8 cellular contexts compared by ENCODE assay signal in the genomic region with DNA sequence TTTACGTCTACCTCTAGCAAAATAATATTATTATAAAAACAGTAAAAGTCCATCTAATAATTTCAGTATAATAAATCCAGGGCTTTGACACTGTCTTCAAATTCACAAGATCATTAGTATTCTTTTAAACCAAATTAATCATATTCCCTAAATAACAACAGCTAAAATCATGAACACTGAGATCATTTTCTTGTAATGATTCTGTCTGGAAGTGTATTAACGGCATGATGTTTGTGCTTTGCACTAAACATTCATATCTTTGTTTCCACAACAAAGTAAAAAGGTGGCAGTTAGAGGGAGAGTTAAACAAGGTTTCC. TPM values are rescaled to one million over a fixed set of nuclear protein-coding genes. Genes with fewer than 3 reads are reported as not detected.
DNase-seq lines count a peak whose midpoint lies in the region; ATAC-seq and TF ChIP-seq lines count a peak whose summit lies in the region.

No MANE protein-coding gene starts in this region.

- H3K4me3 ChIP-seq in astrocyte of the spinal cord (ENCODE audit: low read depth, low read length) (peak overlapping the region; percentile 57), right lobe of liver (peak overlapping the region; percentile 60 to 65 (median 63)), thoracic aorta (peak overlapping the region; percentile 74)

- WGBS in right lobe of liver (ENCODE audit: insufficient coverage, low coverage, low lambda C conversion rate, missing lambda C conversion rate): 33% methylated on average over 2 of the region's 2 CpGs

- peaks cover 33% of the 10 kb centered on the region for H3K4me1 Mint-ChIP-seq in activated CD8-positive, alpha-beta memory T cell treated with anti-CD3 and anti-CD28 coated beads, Interleukin-2, amount 10 ng/mL, durations not matched to agents 7 days and 5 days

- no peaks in the 10 kb centered on the region for H3K9me3 Mint-ChIP-seq in activated CD8-positive, alpha-beta memory T cell treated with anti-CD3 and anti-CD28 coated beads, Interleukin-2, amount 10 ng/mL, durations not matched to agents 7 days and 5 days (ENCODE audit: low read depth)

- H3K9me3 ChIP-seq in right lobe of liver (no peaks in the 10 kb centered on the region), thoracic aorta (no peaks in the 10 kb centered on the region)

- TF ChIP-seq CTCF in astrocyte of the spinal cord (IDR thresholded peaks at IDR 0.05; ENCODE audit: low read depth, low read length) (no peak), right lobe of liver (IDR thresholded peaks at IDR 0.05) (no peak), thoracic aorta (IDR thresholded peaks at IDR 0.05) (no peak)

- H3K27ac ChIP-seq in right lobe of liver: peak overlapping the region; percentile 98
- peak overlapping the region; percentile 74 to 80 for H3K27ac ChIP-seq in thoracic aorta

- DNase-seq in activated CD8-positive, alpha-beta memory T cell treated with anti-CD3 and anti-CD28 coated beads, Interleukin-2, amount 10 ng/mL, durations not matched to agents 7 days and 5 days: no peak
- DNase-seq in activated CD8-positive, alpha-beta memory T cell treated with anti-CD3 and anti-CD28 coated beads for 24 hours: no peak
- DNase-seq in astrocyte of the spinal cord (ENCODE audit: low read depth, low spot score): no peak
- DNase-seq in right lobe of liver: no peak
- no peak for DNase-seq in thoracic aorta (ENCODE audit: low spot score)
- DNase-seq in NCI-H69 (lab: John Stamatoyannopoulos, UW): no peak
- no peak for DNase-seq in stimulated activated naive CD4-positive, alpha-beta T cell (lab: John Stamatoyannopoulos, UW)

- TF ChIP-seq POLR2A in right lobe of liver (IDR thresholded peaks at IDR 0.05): no peak

- ATAC-seq in activated CD8-positive, alpha-beta memory T cell treated with anti-CD3 and anti-CD28 coated beads, Interleukin-2, amount 10 ng/mL, durations not matched to agents 7 days and 5 days: no peak
- ATAC-seq in right lobe of liver (no peak), thoracic aorta (ENCODE audit: insufficient number of reproducible peaks, low FRiP score, low read depth) (no peak), HG02763 (IDR thresholded peaks at IDR 0.05; ENCODE audit: unreplicated experiment) (no peak)

- intact Hi-C loops in right lobe of liver (cut with DNase I): no loop called here

- H3K27me3 ChIP-seq in right lobe of liver: no peaks in the 10 kb centered on the region
- no peaks in the 10 kb centered on the region for H3K27me3 ChIP-seq in thoracic aorta (replicated peaks; ENCODE audit: insufficient read depth)

- H3K27me3 Mint-ChIP-seq in activated CD8-positive, alpha-beta memory T cell treated with anti-CD3 and anti-CD28 coated beads, Interleukin-2, amount 10 ng/mL, durations not matched to agents 7 days and 5 days: no peaks in the 10 kb centered on the region

- H3K27ac Mint-ChIP-seq in activated CD8-positive, alpha-beta memory T cell treated with anti-CD3 and anti-CD28 coated beads, Interleukin-2, amount 10 ng/mL, durations not matched to agents 7 days and 5 days: peak overlapping the region; percentile 97

- no peaks in the 10 kb centered on the region for H3K36me3 ChIP-seq in right lobe of liver
- no peaks in the 10 kb centered on the region for H3K36me3 ChIP-seq in thoracic aorta

- CTCF ChIA-PET in activated CD8-positive, alpha-beta memory T cell treated with anti-CD3 and anti-CD28 coated beads, Interleukin-2, amount 10 ng/mL, durations not matched to agents 7 days and 5 days (lab: Charles Lee): interaction anchor here (1.1 to 2.7 kb wide), 6 partner anchors 9 to 24 kb away, joined by 3 to 11 read pairs (median 5); no protein-coding TSS in a partner anchor

- H3K4me3 Mint-ChIP-seq in activated CD8-positive, alpha-beta memory T cell treated with anti-CD3 and anti-CD28 coated beads, Interleukin-2, amount 10 ng/mL, durations not matched to agents 7 days and 5 days: peak overlapping the region; percentile 84

- peaks cover 8% of the 10 kb centered on the region for H3K36me3 Mint-ChIP-seq in activated CD8-positive, alpha-beta memory T cell treated with anti-CD3 and anti-CD28 coated beads, Interleukin-2, amount 10 ng/mL, durations not matched to agents 7 days and 5 days

- in situ Hi-C loops in astrocyte of the spinal cord (cut with HindIII; ENCODE audit: low sequenced_read_pairs): no loop called here

- H3K4me1 ChIP-seq in right lobe of liver (peaks cover 0 to 24% (median 5%) of the 10 kb centered on the region in 4 donors), thoracic aorta (ENCODE audit: control insufficient read depth in 1 of 2, low read depth in 2 of 2) (peaks cover 3 to 17% of the 10 kb centered on the region in 2 donors)

RNA-seq across cellular contexts. Expression of a gene that starts 18.8 kb away (rescaled TPM):
- 10 to 100 TPM; 24.1 to 28.8 TPM for total RNA-seq in activated CD8-positive, alpha-beta memory T cell treated with anti-CD3 and anti-CD28 coated beads, Interleukin-2, amount 10 ng/mL, durations not matched to agents 7 days and 5 days
- total RNA-seq in right lobe of liver: 1 to 10 TPM; 3.0 to 8.9 (median 5.1) TPM
- 10 to 100 TPM; 32.9 to 51.7 TPM for total RNA-seq in thoracic aorta
